In the genomic region with DNA sequence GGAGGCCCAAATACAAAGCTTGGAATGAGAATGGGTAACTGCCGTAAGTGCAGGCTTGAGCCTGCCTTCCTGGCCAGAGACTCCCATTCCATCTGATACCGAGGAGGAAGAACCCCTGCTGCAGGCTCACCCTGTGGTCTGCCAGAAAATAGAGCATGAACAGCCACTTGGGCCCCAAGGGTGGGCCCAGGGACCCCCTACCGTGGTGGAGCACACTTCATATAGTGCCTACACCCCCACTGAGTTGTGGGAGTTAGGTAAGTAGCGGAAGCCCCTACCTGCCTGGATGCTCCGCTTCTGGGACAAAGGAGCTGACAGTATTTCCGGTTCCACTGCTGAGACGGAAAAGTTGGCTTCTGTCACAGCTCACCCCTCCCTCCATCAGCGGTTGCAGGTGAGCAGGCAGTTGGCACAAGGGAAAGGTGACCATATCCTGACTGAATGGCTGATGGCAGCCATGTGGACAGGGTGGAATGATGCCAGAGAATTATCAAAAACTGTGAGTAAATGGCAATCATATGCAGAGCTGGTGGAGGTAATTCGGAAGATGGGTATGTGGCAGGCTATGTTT, we compare ENCODE assay signal across 1 cellular context.
TF ChIP-seq lines count a peak whose summit lies in the region.

No MANE protein-coding gene starts in this region.

TF ChIP-seq in GM12891, 5 proteins besides CTCF, POLR2A, EP300 and RAD21:
- TF ChIP-seq TAF1 (IDR thresholded peaks at IDR 0.05; ENCODE audit: low read depth, low read length) (no peak), POU2F2 (IDR thresholded peaks at IDR 0.05; ENCODE audit: low read depth, low read length) (no peak), SPI1 (IDR thresholded peaks at IDR 0.05; ENCODE audit: low read depth, low read length) (no peak), POLR2AphosphoS5 (IDR thresholded peaks at IDR 0.05; ENCODE audit: low read depth, low read length) (no peak), PAX5 (IDR thresholded peaks at IDR 0.05; ENCODE audit: insufficient read depth, low read length, severe bottlenecking) (no peak)
